Comparison of ENCODE assay signal across 8 cellular contexts in genomic region chr6:83859410-83860346, GRCh38. TPM values are rescaled to one million over a fixed set of nuclear protein-coding genes. Genes with fewer than 3 reads are reported as not detected.
A peak's percentile ranks its signal among the peaks of the same experiment; 100 is the strongest.
DNase-seq lines count a peak whose midpoint lies in the region; ATAC-seq and TF ChIP-seq lines count a peak whose summit lies in the region.

CYB5R4 (plus strand) TSS chr6:83859689; CDS start chr6:83859783, 94 bp downstream.

- intact Hi-C loops in CD4-positive, alpha-beta memory T cell (cut with micrococcal nuclease): loop anchor here (1.0 to 5.0 kb wide), 5 partner anchors 25 to 1819 kb away; partner anchors contain the start of genes CEP162, DOP1A, PGM3 and RWDD2A
- intact Hi-C loops in activated CD4-positive, alpha-beta memory T cell treated with anti-CD3 and anti-CD28 coated beads for 36 hours (cut with micrococcal nuclease): loop anchor here (1.0 to 5.0 kb wide), 2 partner anchors 368 to 792 kb away; partner anchors contain the start of genes CEP162, DOP1A and UBE3D
- intact Hi-C loops in dorsolateral prefrontal cortex (cut with DNase I): loop anchor here (2.0 to 10.0 kb wide), 2 partner anchors 151 to 795 kb away; partner anchors contain the start of genes DOP1A (in 1 of the 2), SNAP91 (in 1 of the 2) and UBE3D (in 1 of the 2)
- intact Hi-C loops in right lobe of liver (cut with DNase I): no loop called here

- no peaks in the 10 kb centered on the region for H3K9me3 ChIP-seq in CD4-positive, alpha-beta memory T cell (ENCODE audit: control insufficient read depth in 1 of 2, low read length in 2 of 2)
- H3K9me3 ChIP-seq in right lobe of liver: no peaks in the 10 kb centered on the region

- peaks cover under 1% of the 10 kb centered on the region for H3K36me3 ChIP-seq in CD4-positive, alpha-beta memory T cell (ENCODE audit: insufficient read depth, low read length)
- no peaks in the 10 kb centered on the region for H3K36me3 ChIP-seq in right lobe of liver

- POLR2A ChIA-PET in CD4-positive, alpha-beta memory T cell (lab: Charles Lee; ENCODE audit: partially characterized antibody): interaction anchor here (0.6 to 1.8 kb wide), 6 partner anchors 20 to 1819 kb away, joined by 3 to 24 read pairs (median 4); partner anchors contain the start of genes CEP162, SYNCRIP and UBE3D
- POLR2A ChIA-PET in activated CD4-positive, alpha-beta memory T cell treated with anti-CD3 and anti-CD28 coated beads for 36 hours (lab: Charles Lee): interaction anchor here (0.6 to 1.4 kb wide), 4 partner anchors 10 to 1733 kb away, joined by 3 to 6 read pairs (median 4); partner anchors contain the start of gene CEP162

- H3K4me3 Mint-ChIP-seq in CD4-positive, alpha-beta memory T cell: peak within 1 kb of the TSS; percentile 94 to 99 (median 98)
- peak within 1 kb of the TSS; percentile 99 for H3K4me3 Mint-ChIP-seq in activated CD4-positive, alpha-beta memory T cell treated with anti-CD3 and anti-CD28 coated beads for 36 hours

- CTCF ChIA-PET in CD4-positive, alpha-beta memory T cell (lab: Charles Lee; ENCODE audit: partially characterized antibody): interaction anchor here (0.8 to 2.3 kb wide), 8 partner anchors 14 to 792 kb away, joined by 3 to 31 read pairs (median 5); partner anchors contain the start of genes CEP162 and DOP1A
- CTCF ChIA-PET in activated CD4-positive, alpha-beta memory T cell treated with anti-CD3 and anti-CD28 coated beads for 36 hours (lab: Charles Lee): interaction anchor here (0.7 to 2.5 kb wide), 11 partner anchors 8 to 796 kb away, joined by 3 to 20 read pairs (median 5); partner anchors contain the start of genes CEP162, DOP1A and UBE3D

- TF ChIP-seq POLR2A in right lobe of liver (IDR thresholded peaks at IDR 0.05): peak; percentile 89

- peak within 1 kb of the TSS; percentile 87 to 95 for H3K4me3 ChIP-seq in CD4-positive, alpha-beta memory T cell (ENCODE audit: low read length in 2 of 2)
- peak within 1 kb of the TSS; percentile 72 to 98 (median 87) for H3K4me3 ChIP-seq in dorsolateral prefrontal cortex
- peak within 1 kb of the TSS; percentile 75 to 88 (median 83) for H3K4me3 ChIP-seq in right lobe of liver

- under 1% methylated on average over 22 of the region's 53 CpGs for WGBS in right lobe of liver (ENCODE audit: insufficient coverage, low coverage, low lambda C conversion rate, missing lambda C conversion rate)

- peaks cover 0 to 2% (median 0%) of the 10 kb centered on the region in 8 donors for H3K9me3 Mint-ChIP-seq in CD4-positive, alpha-beta memory T cell
- H3K9me3 Mint-ChIP-seq in activated CD4-positive, alpha-beta memory T cell treated with anti-CD3 and anti-CD28 coated beads for 36 hours: no peaks in the 10 kb centered on the region

- ATAC-seq in GM19438 (IDR thresholded peaks at IDR 0.05; ENCODE audit: low read depth, unreplicated experiment): peak; percentile 96
- ATAC-seq in HG03575 (IDR thresholded peaks at IDR 0.05; ENCODE audit: extremely low read depth, insufficient number of reproducible peaks, low FRiP score, unreplicated experiment): peak; percentile 89
- ATAC-seq in right lobe of liver: peak; percentile 100

- peak within 1 kb of the TSS; percentile 87 to 97 (median 95) for H3K27ac Mint-ChIP-seq in CD4-positive, alpha-beta memory T cell
- H3K27ac Mint-ChIP-seq in activated CD4-positive, alpha-beta memory T cell treated with anti-CD3 and anti-CD28 coated beads for 36 hours: peak within 1 kb of the TSS; percentile 87

- H3K36me3 Mint-ChIP-seq in CD4-positive, alpha-beta memory T cell: peaks cover 7 to 16% of the 10 kb centered on the region in 2 donors
- H3K36me3 Mint-ChIP-seq in activated CD4-positive, alpha-beta memory T cell treated with anti-CD3 and anti-CD28 coated beads for 36 hours: peaks cover 6% of the 10 kb centered on the region

- DNase-seq in CD4-positive, alpha-beta memory T cell: peak; percentile 94 to 95 (median 94)
- DNase-seq in NCI-H82 treated with DMSO at 0.1 percent for 48 hours (lab: John Stamatoyannopoulos, UW; ENCODE audit: unreplicated experiment): peak; percentile 76
- DNase-seq in activated CD4-positive, alpha-beta memory T cell treated with anti-CD3 and anti-CD28 coated beads for 36 hours: peak; percentile 97
- peak; percentile 87 to 96 (median 92) for DNase-seq in dorsolateral prefrontal cortex
- peak; percentile 96 to 97 (median 96) for DNase-seq in right lobe of liver
- peak; percentile 90 for DNase-seq in stimulated activated CD4-positive, alpha-beta T cell treated with anti-CD3 and anti-CD28 coated beads, Interleukin-4, amount 100 ng/mL, for 4 hours

- H3K4me1 ChIP-seq in CD4-positive, alpha-beta memory T cell (ENCODE audit: insufficient read depth, low read length): peaks cover 22% of the 10 kb centered on the region
- peaks cover 0 to 15% (median 3%) of the 10 kb centered on the region in 4 donors for H3K4me1 ChIP-seq in right lobe of liver

- TF ChIP-seq CTCF in dorsolateral prefrontal cortex (IDR thresholded peaks at IDR 0.05 in 54 of 56, conservative IDR thresholded peaks at IDR 0.05 in 2 of 56; ENCODE audit: low read depth in 1 of 56, partially characterized antibody in 56 of 56): peak in 53 of 56 donors; percentile 8 to 75 (median 58)
- TF ChIP-seq CTCF in right lobe of liver (IDR thresholded peaks at IDR 0.05): peak; percentile 31 to 38 (median 34)

- H3K4me1 Mint-ChIP-seq in CD4-positive, alpha-beta memory T cell: peaks cover 29 to 46% (median 37%) of the 10 kb centered on the region in 4 donors
- H3K4me1 Mint-ChIP-seq in activated CD4-positive, alpha-beta memory T cell treated with anti-CD3 and anti-CD28 coated beads for 36 hours (ENCODE audit: low read depth): peaks cover 30% of the 10 kb centered on the region

- H3K27me3 Mint-ChIP-seq in CD4-positive, alpha-beta memory T cell: peaks cover 9% of the 10 kb centered on the region in 2 donors
- H3K27me3 Mint-ChIP-seq in activated CD4-positive, alpha-beta memory T cell treated with anti-CD3 and anti-CD28 coated beads for 36 hours: peaks cover 12% of the 10 kb centered on the region

- H3K27ac ChIP-seq in CD4-positive, alpha-beta memory T cell (ENCODE audit: low read depth, low read length): peak within 1 kb of the TSS; percentile 79
- peak within 1 kb of the TSS; percentile 13 to 94 (median 85) for H3K27ac ChIP-seq in dorsolateral prefrontal cortex
- peak within 1 kb of the TSS; percentile 73 to 78 (median 76) for H3K27ac ChIP-seq in right lobe of liver

- no peaks in the 10 kb centered on the region for H3K27me3 ChIP-seq in CD4-positive, alpha-beta memory T cell (ENCODE audit: insufficient read depth, low read length)
- H3K27me3 ChIP-seq in dorsolateral prefrontal cortex: no peaks in the 10 kb centered on the region
- no peaks in the 10 kb centered on the region for H3K27me3 ChIP-seq in right lobe of liver

RNA-seq across cellular contexts. Expression of gene CYB5R4, which starts in this region (rescaled TPM):
- total RNA-seq in CD4-positive, alpha-beta memory T cell: 10 to 100 TPM; 24.0 to 26.2 TPM
- polyA plus RNA-seq in CD4-positive, alpha-beta memory T cell: 10 to 100 TPM; 32.0 to 45.2 TPM
- total RNA-seq in activated CD4-positive, alpha-beta memory T cell treated with anti-CD3 and anti-CD28 coated beads for 36 hours: 10 to 100 TPM; 26.2 to 29.8 TPM
- total RNA-seq in dorsolateral prefrontal cortex: 10 to 100 TPM in 119 of 120 experiments, 1 to 10 TPM in 1; 8.4 to 26.5 (median 18.4) TPM
- total RNA-seq in right lobe of liver: 1 to 10 TPM; 3.6 to 7.9 (median 5.1) TPM

Comparison
In these comparisons a context has a peak if more than half of its experiments do, and no peak if none do; other contexts are left out.
1. Peak in every context shown above with its lines: DNase-seq, ATAC-seq, H3K4me3 ChIP-seq and H3K27ac ChIP-seq.
2. intact Hi-C loops: an anchor here in CD4-positive, alpha-beta memory T cell (1.0 to 5.0 kb wide), activated CD4-positive, alpha-beta memory T cell treated with anti-CD3 and anti-CD28 coated beads for 36 hours (1.0 to 5.0 kb wide) and dorsolateral prefrontal cortex (2.0 to 10.0 kb wide); none called in right lobe of liver.